26 cellular contexts compared by ENCODE assay signal in the genomic region with DNA sequence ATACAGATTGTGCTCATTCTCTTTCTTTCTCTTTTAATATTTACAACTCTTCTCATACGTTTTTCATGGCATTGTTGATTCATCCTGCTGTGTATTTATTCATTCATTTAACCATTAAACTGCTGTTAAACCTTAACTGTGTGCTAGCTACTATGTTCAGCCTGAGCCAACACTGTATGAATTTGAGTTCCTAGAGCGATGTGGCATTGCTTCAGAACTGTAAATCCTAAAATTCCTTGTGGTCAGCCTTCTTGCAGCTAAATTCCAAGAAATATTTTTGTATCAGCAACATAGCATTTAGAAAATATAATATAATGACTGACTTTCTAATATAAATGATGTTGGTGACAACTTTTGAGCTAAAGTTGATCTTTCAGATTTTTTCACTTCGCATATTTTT.
A peak's percentile ranks its signal among the peaks of the same experiment; 100 is the strongest.
DNase-seq lines count a peak whose midpoint lies in the region; ATAC-seq and TF ChIP-seq lines count a peak whose summit lies in the region.
"Had no signal": no experiment of that assay in that cellular context is flagged by ENCODE, and none has a peak within 500 bp of the region (broad histone marks: within the 10 kb centered on the region; RNA-seq: fewer than 3 reads in every experiment).

No MANE protein-coding gene starts in this region.

- H3K9me2 ChIP-seq in GM23248 (ENCODE audit: insufficient read depth) = no peaks in the 10 kb centered on the region

- in situ Hi-C loops in GM23248 (cut with MboI) (loop anchor here (25.0 kb wide), 1 partner anchor 558 kb away; no protein-coding TSS in a partner anchor), astrocyte of the cerebellum (cut with HindIII; ENCODE audit: low sequenced_read_pairs) (no loop called here)

- no peak overlapping the region for H3K4me3 Mint-ChIP-seq in endodermal cell
- H3K4me3 Mint-ChIP-seq: activated B cell treated with CpG ODN at 0.5 μM for 24 hours; activated CD8-positive, alpha-beta T cell treated with anti-CD3 and anti-CD28 coated beads, Interleukin-2, amount 10 ng/mL, durations not matched to agents 7 days and 5 days; B cell; stimulated activated naive CD8-positive, alpha-beta T cell treated with anti-CD3 and anti-CD28 coated beads, Interleukin-15, Interleukin-2, amounts not matched to agents 100 ng/mL and 50 ng/mL, for 24 hours had no signal

- H3K4me1 Mint-ChIP-seq in endodermal cell = no peaks in the 10 kb centered on the region

- no peaks in the 10 kb centered on the region for H3K9me3 Mint-ChIP-seq in endodermal cell
- H3K9me3 Mint-ChIP-seq: activated B cell treated with CpG ODN at 0.5 μM for 24 hours; stimulated activated naive CD8-positive, alpha-beta T cell treated with anti-CD3 and anti-CD28 coated beads, Interleukin-15, Interleukin-2, amounts not matched to agents 100 ng/mL and 50 ng/mL, for 24 hours had no signal

- H3K27ac ChIP-seq in GM23248 = no peak overlapping the region
- no peak overlapping the region for H3K27ac ChIP-seq in endodermal cell (ENCODE audit: low read depth, low read length)
- H3K27ac ChIP-seq in adrenal gland = no peak overlapping the region
- H3K27ac ChIP-seq: dorsolateral prefrontal cortex, gastroesophageal sphincter, RWPE1 had no signal

- no peaks in the 10 kb centered on the region for H3K79me2 ChIP-seq in GM23248 (ENCODE audit: insufficient read depth)

- no peak overlapping the region for H3K4me3 ChIP-seq in GM23248
- no peak overlapping the region for H3K4me3 ChIP-seq in astrocyte of the cerebellum (ENCODE audit: low read depth, low read length)
- H3K4me3 ChIP-seq in fibroblast of the aortic adventitia (ENCODE audit: low read depth, low read length) = no peak overlapping the region
- no peak overlapping the region for H3K4me3 ChIP-seq in endodermal cell (ENCODE audit: low read length)
- H3K4me3 ChIP-seq in adrenal gland = no peak overlapping the region
- H3K4me3 ChIP-seq: dorsolateral prefrontal cortex, gastroesophageal sphincter, GM12878, K562, lung, tibial nerve had no signal

- H3K36me3 Mint-ChIP-seq in endodermal cell (ENCODE audit: low read depth) = no peaks in the 10 kb centered on the region

- no peak for TF ChIP-seq POLR2A in adrenal gland (IDR thresholded peaks at IDR 0.05)

- no peaks in the 10 kb centered on the region for H3K27me3 ChIP-seq in GM23248 (replicated peaks; ENCODE audit: insufficient read depth)
- no peaks in the 10 kb centered on the region for H3K27me3 ChIP-seq in endodermal cell (ENCODE audit: control insufficient read depth, insufficient read depth, low read length, poor library complexity, severe bottlenecking)
- no peaks in the 10 kb centered on the region for H3K27me3 ChIP-seq in adrenal gland
- H3K27me3 ChIP-seq: dorsolateral prefrontal cortex, gastroesophageal sphincter, tibial nerve had no signal

- H3K27ac Mint-ChIP-seq in endodermal cell = no peak overlapping the region
- H3K27ac Mint-ChIP-seq: activated B cell treated with CpG ODN at 0.5 μM for 24 hours; activated CD8-positive, alpha-beta T cell treated with anti-CD3 and anti-CD28 coated beads, Interleukin-2, amount 10 ng/mL, durations not matched to agents 7 days and 5 days; B cell; stimulated activated naive CD8-positive, alpha-beta T cell treated with anti-CD3 and anti-CD28 coated beads, Interleukin-15, Interleukin-2, amounts not matched to agents 100 ng/mL and 50 ng/mL, for 24 hours had no signal

- WGBS in GM23248 (ENCODE audit: low coverage in 1 of 2, low lambda C conversion rate in 2 of 2, missing lambda C conversion rate in 2 of 2), 2 experiments = 25 to 27% methylated on average over 3 of the region's 3 CpGs
- WGBS in endodermal cell (ENCODE audit: insufficient coverage in 1 of 2, insufficient read length in 1 of 2), 2 experiments = 73 to 83% methylated on average over 3 of the region's 3 CpGs
- WGBS in adrenal gland, 4 donors = 58 to 68% (median 63%) methylated on average over 3 of the region's 3 CpGs

- H3K9me3 ChIP-seq in GM23248 (ENCODE audit: low read depth) = no peaks in the 10 kb centered on the region
- H3K9me3 ChIP-seq in endodermal cell (ENCODE audit: control insufficient read depth, low read length) = no peaks in the 10 kb centered on the region
- H3K9me3 ChIP-seq in adrenal gland (replicated peaks in 1 of 3) = no peaks in the 10 kb centered on the region
- H3K9me3 ChIP-seq: gastroesophageal sphincter, tibial nerve had no signal

- no peaks in the 10 kb centered on the region for H3K27me3 Mint-ChIP-seq in endodermal cell (ENCODE audit: insufficient read depth)
- H3K27me3 Mint-ChIP-seq: activated B cell treated with CpG ODN at 0.5 μM for 24 hours, B cell had no signal

- intact Hi-C loops in sciatic nerve (cut with DNase I) = no loop called here
- intact Hi-C loops in adrenal gland (cut with DNase I) = no loop called here

- peak; percentile 43 for ATAC-seq in sciatic nerve
- no peak for ATAC-seq in activated CD4-positive, CD25-positive, alpha-beta regulatory T cell treated with anti-CD3 and anti-CD28 coated beads, Interleukin-2, amount 50 U/mL, for 24 hours
- ATAC-seq: activated CD8-positive, alpha-beta T cell treated with anti-CD3 and anti-CD28 coated beads, Interleukin-2, amount 10 ng/mL, durations not matched to agents 7 days and 5 days; gastroesophageal sphincter; GM12878; K562 had no signal

- no peak overlapping the region for H2AFZ ChIP-seq in GM23248

- peak; percentile 64 for DNase-seq in GM23248
- DNase-seq in astrocyte of the cerebellum (ENCODE audit: low read depth) = peak; percentile 47
- peak; percentile 72 for DNase-seq in fibroblast of the aortic adventitia (ENCODE audit: low read depth)
- no peak for DNase-seq in sciatic nerve (ENCODE audit: low spot score)
- no peak for DNase-seq in HEK293T (ENCODE audit: extremely low spot score)
- DNase-seq in endodermal cell = no peak
- DNase-seq in adrenal gland = no peak
- DNase-seq: activated B cell treated with CpG ODN at 0.5 μM for 24 hours; activated CD8-positive, alpha-beta T cell treated with anti-CD3 and anti-CD28 coated beads, Interleukin-2, amount 10 ng/mL, durations not matched to agents 7 days and 5 days; activated gamma-delta T cell treated with Interleukin-2 at 50 U/mL for 16 hours; caudate nucleus; dorsolateral prefrontal cortex; NCI-H2171 treated with DMSO at 0.1 percent for 48 hours; NCI-H524 treated with DMSO at 0.1 percent for 48 hours; nucleus accumbens; retina; T1000 had no signal

- H3K36me3 ChIP-seq in GM23248 (ENCODE audit: low read depth) = no peaks in the 10 kb centered on the region
- no peaks in the 10 kb centered on the region for H3K36me3 ChIP-seq in endodermal cell (ENCODE audit: control insufficient read depth, insufficient read depth, low read length)
- no peaks in the 10 kb centered on the region for H3K36me3 ChIP-seq in adrenal gland (replicated peaks in 1 of 2)
- H3K36me3 ChIP-seq: gastroesophageal sphincter, tibial nerve had no signal

- H3K4me2 ChIP-seq in GM23248 (ENCODE audit: unreplicated experiment) = peak overlapping the region; percentile 67

- H3K9ac ChIP-seq in GM23248 (no peak overlapping the region), endodermal cell (ENCODE audit: extremely low read depth, low read length, poor library complexity, severe bottlenecking) (no peak overlapping the region)

- POLR2A ChIA-PET in HEK293T (lab: Yijun Ruan, JAX) = no interaction called here

- H3F3A ChIP-seq in GM23248 (ENCODE audit: insufficient read depth) = peaks cover 48% of the 10 kb centered on the region

- CTCF ChIA-PET in HEK293T (lab: Yijun Ruan, JAX) = no interaction called here

- H3K4me1 ChIP-seq in GM23248 (ENCODE audit: insufficient read depth) = peaks cover 50% of the 10 kb centered on the region
- no peaks in the 10 kb centered on the region for H3K4me1 ChIP-seq in endodermal cell (ENCODE audit: control insufficient read depth, insufficient read depth, low read length)
- H3K4me1 ChIP-seq in adrenal gland (replicated peaks in 1 of 2) = no peaks in the 10 kb centered on the region

- TF ChIP-seq CTCF in astrocyte of the cerebellum (IDR thresholded peaks at IDR 0.05; ENCODE audit: low read depth, low read length, missing control alignments) (no peak), fibroblast of the aortic adventitia (IDR thresholded peaks at IDR 0.05; ENCODE audit: insufficient read depth, low read length) (no peak), endodermal cell (conservative IDR thresholded peaks at IDR 0.05) (no peak), adrenal gland (IDR thresholded peaks at IDR 0.05) (no peak)

- no peaks in the 10 kb centered on the region for H4K20me1 ChIP-seq in GM23248 (ENCODE audit: insufficient read depth)

TF ChIP-seq in HEK293T, 16 proteins besides CTCF, POLR2A, EP300 and RAD21:
- no peak for TF ChIP-seq ZNF384 (IDR thresholded peaks at IDR 0.05)

Comparison
In these comparisons a context has a peak if more than half of its experiments do, and no peak if none do; other contexts are left out.
1. DNase-seq: peak in GM23248 (single experiment), astrocyte of the cerebellum (single experiment) and fibroblast of the aortic adventitia (single experiment); none in sciatic nerve (single experiment), HEK293T (single experiment), endodermal cell (single experiment) and adrenal gland (0 of 7).